Comparison of ENCODE assay signal across 9 cellular contexts in genomic region chr19:771332-771785, GRCh38. TPM values are rescaled to one million over a fixed set of nuclear protein-coding genes. Genes with fewer than 3 reads are reported as not detected.
DNase-seq lines count a peak whose midpoint lies in the region; ATAC-seq, FAIRE-seq and TF ChIP-seq lines count a peak whose summit lies in the region.
"Had no signal": no experiment of that assay in that cellular context is flagged by ENCODE, and none has a peak within 500 bp of the region (broad histone marks: within the 10 kb centered on the region; RNA-seq: fewer than 3 reads in every experiment).

No MANE protein-coding gene starts in this region.

- TF ChIP-seq CTCF in OCI-LY1 (IDR thresholded peaks at IDR 0.05; ENCODE audit: low read length) (peak; percentile 28), ascending aorta (IDR thresholded peaks at IDR 0.05) (peak in 2 of 3 experiments; percentile 23 to 43), right lobe of liver (IDR thresholded peaks at IDR 0.05) (peak; percentile 36 to 47 (median 39))

- H3K27me3 ChIP-seq in OCI-LY1 (ENCODE audit: insufficient read depth, low read length) (no peaks in the 10 kb centered on the region; the same call in 1 of the 2 replicates), ascending aorta (no peaks in the 10 kb centered on the region), right lobe of liver (no peaks in the 10 kb centered on the region)

- no peak overlapping the region for H2AFZ ChIP-seq in OCI-LY1 (ENCODE audit: low read length)

- H3F3A ChIP-seq in OCI-LY1 (ENCODE audit: insufficient read depth, low read length), result no peaks in the 10 kb centered on the region

- no peak overlapping the region for H3K4me2 ChIP-seq in OCI-LY1 (ENCODE audit: low read length)

- WGBS in right lobe of liver (ENCODE audit: insufficient coverage, low coverage, low lambda C conversion rate, missing lambda C conversion rate), result 13% methylated on average over 1 of the region's 6 CpGs

- intact Hi-C loops in ascending aorta (cut with DNase I) (loop anchor here (10.0 kb wide), 1 partner anchor 93 kb away; no protein-coding TSS in a partner anchor), right lobe of liver (cut with DNase I) (no loop called here)

- H3K4me3 ChIP-seq in OCI-LY1 (ENCODE audit: low read depth, low read length, poor library complexity, severe bottlenecking), result no peak overlapping the region
- H3K4me3 ChIP-seq in ascending aorta, result no peak overlapping the region
- H3K4me3 ChIP-seq in right lobe of liver, result no peak overlapping the region
- H3K4me3 ChIP-seq: skin epidermis had no signal

- no peaks in the 10 kb centered on the region for H3K4me1 ChIP-seq in OCI-LY1 (ENCODE audit: insufficient read depth, low read length, severe bottlenecking)
- H3K4me1 ChIP-seq in ascending aorta, result peaks cover 0 to 7% of the 10 kb centered on the region in 2 donors
- H3K4me1 ChIP-seq in right lobe of liver, result no peaks in the 10 kb centered on the region

- FAIRE-seq in RCC 7860 (lab: Jason Lieb, UNC), result no peak

- DNase-seq in NCI-H748 (lab: John Stamatoyannopoulos, UW; ENCODE audit: unreplicated experiment), result peak; percentile 16
- DNase-seq in NCI-H748 treated with DMSO at 0.1 percent for 48 hours (lab: John Stamatoyannopoulos, UW), result no peak
- DNase-seq in ascending aorta (ENCODE audit: low spot score in 2 of 2), result no peak
- DNase-seq in right lobe of liver, result no peak
- DNase-seq in cerebellar nuclear complex (lab: John Stamatoyannopoulos, UW), result no peak
- no peak for DNase-seq in RCC 7860 (ENCODE audit: low spot score)

- ATAC-seq in right lobe of liver, result peak; percentile 42 to 58 (median 54)
- ATAC-seq in GM18909 (IDR thresholded peaks at IDR 0.05; ENCODE audit: poor library complexity, unreplicated experiment), result no peak

- H3K9ac ChIP-seq in OCI-LY1 (ENCODE audit: low read length), result no peak overlapping the region

- no peaks in the 10 kb centered on the region for H4K20me1 ChIP-seq in OCI-LY1 (ENCODE audit: insufficient read depth, low read length)

- H3K36me3 ChIP-seq in OCI-LY1 (ENCODE audit: insufficient read depth, low read length) (no peaks in the 10 kb centered on the region), ascending aorta (no peaks in the 10 kb centered on the region), right lobe of liver (no peaks in the 10 kb centered on the region)

- no peaks in the 10 kb centered on the region for H3K79me2 ChIP-seq in OCI-LY1 (ENCODE audit: insufficient read depth, low read length)

- H3K27ac ChIP-seq in OCI-LY1 (ENCODE audit: low read depth, low read length, poor library complexity, severe bottlenecking) (no peak overlapping the region), ascending aorta (no peak overlapping the region), right lobe of liver (no peak overlapping the region)
- H3K27ac ChIP-seq: skin epidermis had no signal

- H3K9me2 ChIP-seq in OCI-LY1 (ENCODE audit: low read depth, low read length), result no peaks in the 10 kb centered on the region

- no peaks in the 10 kb centered on the region for H3K9me3 ChIP-seq in OCI-LY1 (ENCODE audit: low read length)
- H3K9me3 ChIP-seq in ascending aorta, result no peaks in the 10 kb centered on the region
- no peaks in the 10 kb centered on the region for H3K9me3 ChIP-seq in right lobe of liver

- no peak for TF ChIP-seq POLR2A in right lobe of liver (IDR thresholded peaks at IDR 0.05)

RNA-seq across cellular contexts. Expression of gene MISP, which starts 20.4 kb away (rescaled TPM):
- total RNA-seq in ascending aorta (not detected), right lobe of liver (under 1 TPM in 1 of 6 experiments, not detected in 5; 0.09 TPM)

RNA-seq across cellular contexts. Expression of gene PTBP1, which starts 25.9 kb away (rescaled TPM):
- total RNA-seq in ascending aorta (210 TPM), right lobe of liver (100 to 1,000 TPM in 5 of 6 experiments, 10 to 100 TPM in 1; 91.1 to 150 (median 129) TPM)

RNA-seq across cellular contexts. Expression of gene PLPPR3, which starts 50.4 kb away (rescaled TPM):
- total RNA-seq in ascending aorta, result not detected
- total RNA-seq in right lobe of liver, result not detected

RNA-seq across cellular contexts. Expression of gene AZU1, which starts 56.3 kb away (rescaled TPM):
- not detected for total RNA-seq in ascending aorta
- total RNA-seq in right lobe of liver, result 1 to 10 TPM in 2 of 6 experiments, under 1 TPM in 1, not detected in 3; 0.15 to 3.6 (median 1.8) TPM
